ENCODE assay signal across 8 cellular contexts in genomic region chrX:15789979-15790765, GRCh38. TPM values are rescaled to one million over a fixed set of nuclear protein-coding genes. Genes with fewer than 3 reads are reported as not detected.
A peak's percentile ranks its signal among the peaks of the same experiment; 100 is the strongest.
DNase-seq lines count a peak whose midpoint lies in the region; ATAC-seq and TF ChIP-seq lines count a peak whose summit lies in the region.

A gene with protein sequence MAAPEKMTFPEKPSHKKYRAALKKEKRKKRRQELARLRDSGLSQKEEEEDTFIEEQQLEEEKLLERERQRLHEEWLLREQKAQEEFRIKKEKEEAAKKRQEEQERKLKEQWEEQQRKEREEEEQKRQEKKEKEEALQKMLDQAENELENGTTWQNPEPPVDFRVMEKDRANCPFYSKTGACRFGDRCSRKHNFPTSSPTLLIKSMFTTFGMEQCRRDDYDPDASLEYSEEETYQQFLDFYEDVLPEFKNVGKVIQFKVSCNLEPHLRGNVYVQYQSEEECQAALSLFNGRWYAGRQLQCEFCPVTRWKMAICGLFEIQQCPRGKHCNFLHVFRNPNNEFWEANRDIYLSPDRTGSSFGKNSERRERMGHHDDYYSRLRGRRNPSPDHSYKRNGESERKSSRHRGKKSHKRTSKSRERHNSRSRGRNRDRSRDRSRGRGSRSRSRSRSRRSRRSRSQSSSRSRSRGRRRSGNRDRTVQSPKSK (plus strand): TSS chrX:15790484. CDS start chrX:15790496, 12 bp downstream.

- no peaks in the 10 kb centered on the region for H3K27me3 ChIP-seq in kidney epithelial cell (ENCODE audit: control insufficient read depth, insufficient read depth, low read length)

- peak within 1 kb of the TSS; percentile 35 for H3K27ac Mint-ChIP-seq in activated B cell treated with CpG ODN at 0.5 μM for 24 hours
- H3K27ac Mint-ChIP-seq in central memory CD8-positive, alpha-beta T cell (ENCODE audit: low read depth), result no peak within 1 kb of the TSS

- no peaks in the 10 kb centered on the region for H3K9me3 Mint-ChIP-seq in activated B cell treated with CpG ODN at 0.5 μM for 24 hours
- H3K9me3 Mint-ChIP-seq in central memory CD8-positive, alpha-beta T cell, result no peaks in the 10 kb centered on the region

- H3K4me3 ChIP-seq in AG09309 (ENCODE audit: control insufficient read depth, low read depth, low read length), result peak within 1 kb of the TSS; percentile 58
- peak within 1 kb of the TSS; percentile 85 for H3K4me3 ChIP-seq in kidney epithelial cell (ENCODE audit: low read depth, low read length)

- intact Hi-C loops in activated B cell treated with CpG ODN at 0.5 μM for 24 hours (cut with micrococcal nuclease), result loop anchor here (1.0 to 2.0 kb wide), 8 partner anchors 8 to 455 kb away; partner anchors contain the start of genes AP1S2, CA5B and PIGA

- DNase-seq in AG09309 (ENCODE audit: low read depth), result no peak
- peak; percentile 75 for DNase-seq in NCI-H226
- DNase-seq in activated B cell treated with CpG ODN at 0.5 μM for 24 hours, result peak; percentile 76
- peak; percentile 65 to 81 for DNase-seq in central memory CD8-positive, alpha-beta T cell (ENCODE audit: low spot score in 2 of 2)
- peak; percentile 51 for DNase-seq in kidney epithelial cell (ENCODE audit: low read depth)
- peak; percentile 88 for DNase-seq in stimulated activated CD4-positive, alpha-beta T cell treated with anti-CD3 and anti-CD28 coated beads, Interleukin-15, amount 100 ng/mL, for 24 hours

- TF ChIP-seq CTCF in AG09309 (IDR thresholded peaks at IDR 0.05; ENCODE audit: control insufficient read depth, insufficient read depth, low read depth, low read length, missing control alignments) (no peak), activated B cell treated with CpG ODN at 0.5 μM for 24 hours (IDR thresholded peaks at IDR 0.05) (no peak), kidney epithelial cell (IDR thresholded peaks at IDR 0.05; ENCODE audit: insufficient read depth, low read length, poor library complexity, severe bottlenecking) (no peak)

- H3K4me3 Mint-ChIP-seq in activated B cell treated with CpG ODN at 0.5 μM for 24 hours, result no peak within 1 kb of the TSS
- no peak within 1 kb of the TSS for H3K4me3 Mint-ChIP-seq in central memory CD8-positive, alpha-beta T cell

- CTCF ChIA-PET in activated B cell treated with CpG ODN at 0.5 μM for 24 hours (lab: Charles Lee), result interaction anchor here (0.7 to 1.5 kb wide), 2 partner anchors 8 to 114 kb away, joined by 3 read pairs; no protein-coding TSS in a partner anchor

- H3K36me3 ChIP-seq in kidney epithelial cell (ENCODE audit: control insufficient read depth, insufficient read depth, low read length), result no peaks in the 10 kb centered on the region

- H3K27me3 Mint-ChIP-seq in activated B cell treated with CpG ODN at 0.5 μM for 24 hours, result no peaks in the 10 kb centered on the region
- no peaks in the 10 kb centered on the region for H3K27me3 Mint-ChIP-seq in central memory CD8-positive, alpha-beta T cell

- POLR2A ChIA-PET in activated B cell treated with CpG ODN at 0.5 μM for 24 hours (lab: Charles Lee), result interaction anchor here (0.9 to 3.0 kb wide), 10 partner anchors 8 to 115 kb away, joined by 3 to 27 read pairs (median 4); partner anchors contain the start of genes AP1S2 and CA5B

- peaks cover 19% of the 10 kb centered on the region for H3K36me3 Mint-ChIP-seq in activated B cell treated with CpG ODN at 0.5 μM for 24 hours (ENCODE audit: low read depth)
- peaks cover 13% of the 10 kb centered on the region for H3K36me3 Mint-ChIP-seq in central memory CD8-positive, alpha-beta T cell (ENCODE audit: insufficient read depth)

- peak; percentile 95 for ATAC-seq in GM18909 (IDR thresholded peaks at IDR 0.05; ENCODE audit: poor library complexity, unreplicated experiment)
- peak; percentile 92 for ATAC-seq in HG03139 (IDR thresholded peaks at IDR 0.05; ENCODE audit: unreplicated experiment)
- ATAC-seq in activated B cell treated with CpG ODN at 0.5 μM for 24 hours (ENCODE audit: low read depth), result peak; percentile 93
- ATAC-seq in central memory CD8-positive, alpha-beta T cell (replicated peaks; ENCODE audit: extremely low read depth, poor library complexity, severe bottlenecking), result peak; percentile 84

- H3K4me1 Mint-ChIP-seq in activated B cell treated with CpG ODN at 0.5 μM for 24 hours, result peaks cover 18% of the 10 kb centered on the region
- peaks cover 16% of the 10 kb centered on the region for H3K4me1 Mint-ChIP-seq in central memory CD8-positive, alpha-beta T cell

RNA-seq across cellular contexts. Expression of the gene that starts here (rescaled TPM):
- total RNA-seq in activated B cell treated with CpG ODN at 0.5 μM for 24 hours, result 19.8 and 20.9 TPM in 2 replicates
- total RNA-seq in kidney epithelial cell, result 6.0 and 7.1 TPM in 2 replicates
